19 cellular contexts compared by ENCODE assay signal in genomic region chr5:55919625-55920024, GRCh38.
A peak's percentile ranks its signal among the peaks of the same experiment; 100 is the strongest.
DNase-seq lines count a peak whose midpoint lies in the region; ATAC-seq and TF ChIP-seq lines count a peak whose summit lies in the region.
"Had no signal": no experiment of that assay in that cellular context is flagged by ENCODE, and none has a peak within 500 bp of the region (broad histone marks: within the 10 kb centered on the region; RNA-seq: fewer than 3 reads in every experiment).

No MANE protein-coding gene starts in this region.

- no peaks in the 10 kb centered on the region for H3K36me3 ChIP-seq in MM.1S (replicated peaks; ENCODE audit: insufficient read depth, low read length)
- no peaks in the 10 kb centered on the region for H3K36me3 ChIP-seq in lung (ENCODE audit: control insufficient read depth in 2 of 2, insufficient read depth in 2 of 2, low read length in 2 of 2)
- H3K36me3 ChIP-seq: right lobe of liver, upper lobe of right lung had no signal

- peaks cover 5% of the 10 kb centered on the region for H3K27me3 Mint-ChIP-seq in activated CD8-positive, alpha-beta memory T cell treated with anti-CD3 and anti-CD28 coated beads, Interleukin-2, amount 10 ng/mL, durations not matched to agents 7 days and 5 days

- TF ChIP-seq CTCF in GM10248 (IDR thresholded peaks at IDR 0.05; ENCODE audit: control extremely low read depth, extremely low read depth, low read depth, missing control alignments) (no peak), MM.1S (IDR thresholded peaks at IDR 0.05; ENCODE audit: low read length) (no peak), lung (IDR thresholded peaks at IDR 0.05; ENCODE audit: control extremely low read depth, extremely low read depth) (no peak)

- no peaks in the 10 kb centered on the region for H4K20me1 ChIP-seq in MM.1S (ENCODE audit: insufficient read depth, low read length)

- peak overlapping the region; percentile 49 for H2AFZ ChIP-seq in MM.1S (ENCODE audit: low read length)

- H3K27ac Mint-ChIP-seq in activated CD8-positive, alpha-beta memory T cell treated with anti-CD3 and anti-CD28 coated beads, Interleukin-2, amount 10 ng/mL, durations not matched to agents 7 days and 5 days = peak overlapping the region; percentile 72

- H3K27me3 ChIP-seq in MM.1S (replicated peaks; ENCODE audit: insufficient read depth, low read length) (no peaks in the 10 kb centered on the region), lung (ENCODE audit: control insufficient read depth, insufficient read depth) (no peaks in the 10 kb centered on the region)
- H3K27me3 ChIP-seq: right lobe of liver, upper lobe of right lung had no signal

- H3K4me3 Mint-ChIP-seq in activated CD8-positive, alpha-beta memory T cell treated with anti-CD3 and anti-CD28 coated beads, Interleukin-2, amount 10 ng/mL, durations not matched to agents 7 days and 5 days = no peak overlapping the region
- H3K4me3 Mint-ChIP-seq: central memory CD8-positive, alpha-beta T cell; neural crest cell had no signal

- CTCF ChIA-PET in activated CD8-positive, alpha-beta memory T cell treated with anti-CD3 and anti-CD28 coated beads, Interleukin-2, amount 10 ng/mL, durations not matched to agents 7 days and 5 days (lab: Charles Lee) = interaction anchor here (0.7 kb wide), 1 partner anchor 228 kb away, joined by 3 read pairs; no protein-coding TSS in a partner anchor
- CTCF ChIA-PET in GM10248 (lab: Yijun Ruan, JAX) = no interaction called here

- WGBS in lung, 2 donors = 48 to 75% methylated on average over 3 of the region's 3 CpGs

- H3K4me3 ChIP-seq in MM.1S (ENCODE audit: low read length) = no peak overlapping the region
- H3K4me3 ChIP-seq in lung = no peak overlapping the region
- H3K4me3 ChIP-seq: right lobe of liver, upper lobe of right lung had no signal

- H3K4me1 ChIP-seq in MM.1S (ENCODE audit: low read length) (peaks cover 19% of the 10 kb centered on the region), lung (ENCODE audit: control insufficient read depth in 2 of 2, insufficient read depth in 2 of 2, low read length in 2 of 2) (peaks cover 0 to 2% of the 10 kb centered on the region in 2 donors)
- H3K4me1 ChIP-seq: right lobe of liver had no signal

- H3K79me2 ChIP-seq in MM.1S (ENCODE audit: low read length) = no peaks in the 10 kb centered on the region

- no peak overlapping the region for H3K27ac ChIP-seq in MM.1S (ENCODE audit: low read length)
- H3K27ac ChIP-seq in lung (ENCODE audit: low read depth in 1 of 2, low read length in 1 of 2) = no peak overlapping the region
- H3K27ac ChIP-seq: right lobe of liver, upper lobe of right lung had no signal

- no peak overlapping the region for H3K9ac ChIP-seq in MM.1S (ENCODE audit: low read length)

- no peaks in the 10 kb centered on the region for H3K36me3 Mint-ChIP-seq in activated CD8-positive, alpha-beta memory T cell treated with anti-CD3 and anti-CD28 coated beads, Interleukin-2, amount 10 ng/mL, durations not matched to agents 7 days and 5 days

- no peak for ATAC-seq in activated CD8-positive, alpha-beta memory T cell treated with anti-CD3 and anti-CD28 coated beads, Interleukin-2, amount 10 ng/mL, durations not matched to agents 7 days and 5 days
- ATAC-seq in lung (ENCODE audit: insufficient read depth, low FRiP score) = no peak
- no peak for ATAC-seq in GM21717 (IDR thresholded peaks at IDR 0.05; ENCODE audit: unreplicated experiment)
- ATAC-seq: right lobe of liver, Right ventricle myocardium inferior, upper lobe of right lung had no signal

- DNase-seq in activated CD8-positive, alpha-beta memory T cell treated with anti-CD3 and anti-CD28 coated beads, Interleukin-2, amount 10 ng/mL, durations not matched to agents 7 days and 5 days = peak; percentile 42
- DNase-seq in activated CD8-positive, alpha-beta memory T cell treated with anti-CD3 and anti-CD28 coated beads, Interleukin-2, amount 50 U/mL, for 48 hours = no peak
- peak; percentile 15 for DNase-seq in GM10248 (ENCODE audit: extremely low spot score)
- no peak for DNase-seq in MM.1S
- peak; percentile 15 for DNase-seq in lung (ENCODE audit: low spot score)
- no peak for DNase-seq in GF-D8 (lab: John Stamatoyannopoulos, UW)
- no peak for DNase-seq in RKO (ENCODE audit: low spot score)
- DNase-seq: activated CD4-positive, alpha-beta T cell treated with anti-CD3 and anti-CD28 coated beads for 1 hour; activated effector memory CD4-positive, alpha-beta T cell treated with Interleukin-2 at 50 U/mL for 16 hours; C1 segment of cervical spinal cord; erythroblast; hypothalamus; NCI-H1694 treated with DMSO at 0.1 percent for 48 hours; right lobe of liver; upper lobe of right lung had no signal

- POLR2A ChIA-PET in GM10248 (lab: Yijun Ruan, JAX) = no interaction called here

- H3K4me1 Mint-ChIP-seq in activated CD8-positive, alpha-beta memory T cell treated with anti-CD3 and anti-CD28 coated beads, Interleukin-2, amount 10 ng/mL, durations not matched to agents 7 days and 5 days = peaks cover 24% of the 10 kb centered on the region

- no peaks in the 10 kb centered on the region for H3K9me3 Mint-ChIP-seq in activated CD8-positive, alpha-beta memory T cell treated with anti-CD3 and anti-CD28 coated beads, Interleukin-2, amount 10 ng/mL, durations not matched to agents 7 days and 5 days (ENCODE audit: low read depth)
- H3K9me3 Mint-ChIP-seq: central memory CD8-positive, alpha-beta T cell; neural crest cell had no signal

- H3K9me2 ChIP-seq in MM.1S (replicated peaks; ENCODE audit: insufficient read depth, low read length) = no peaks in the 10 kb centered on the region

- no peaks in the 10 kb centered on the region for H3F3A ChIP-seq in MM.1S (ENCODE audit: insufficient read depth, low read length)

- H3K9me3 ChIP-seq in MM.1S (replicated peaks; ENCODE audit: insufficient read depth, low read length) = no peaks in the 10 kb centered on the region
- H3K9me3 ChIP-seq in lung (ENCODE audit: control insufficient read depth in 2 of 2, insufficient read depth in 1 of 2, low read length in 1 of 2) = no peaks in the 10 kb centered on the region
- H3K9me3 ChIP-seq: right lobe of liver, upper lobe of right lung had no signal

- peak overlapping the region; percentile 20; the same call in 1 of the 2 replicates for H3K4me2 ChIP-seq in MM.1S (ENCODE audit: low read depth, low read length)

Comparison
In these comparisons a context has a peak if more than half of its experiments do, and no peak if none do; other contexts are left out.
1. DNase-seq: peak in activated CD8-positive, alpha-beta memory T cell treated with anti-CD3 and anti-CD28 coated beads, Interleukin-2, amount 10 ng/mL, durations not matched to agents 7 days and 5 days (single experiment), GM10248 (single experiment) and lung (single experiment); none in activated CD8-positive, alpha-beta memory T cell treated with anti-CD3 and anti-CD28 coated beads, Interleukin-2, amount 50 U/mL, for 48 hours (single experiment), MM.1S (single experiment), GF-D8 (single experiment) and RKO (single experiment).